Comparison of ENCODE assay signal across 16 cellular contexts in genomic region chr15:60720084-60720483, GRCh38.
DNase-seq lines count a peak whose midpoint lies in the region; ATAC-seq, FAIRE-seq and TF ChIP-seq lines count a peak whose summit lies in the region.
"Had no signal": no experiment of that assay in that cellular context is flagged by ENCODE, and none has a peak within 500 bp of the region (broad histone marks: within the 10 kb centered on the region; RNA-seq: fewer than 3 reads in every experiment).

No MANE protein-coding gene starts in this region.

- intact Hi-C loops in Calu3 (cut with micrococcal nuclease; ENCODE audit: unreplicated experiment): loop anchor here (5.0 kb wide), 1 partner anchor 133 kb away; no protein-coding TSS in a partner anchor
- intact Hi-C loops in activated CD4-positive, alpha-beta memory T cell treated with anti-CD3 and anti-CD28 coated beads for 36 hours (cut with micrococcal nuclease): loop anchor here (1.0 to 5.0 kb wide), 7 partner anchors 16 to 213 kb away; no protein-coding TSS in a partner anchor
- intact Hi-C loops in GM12878 (cut with micrococcal nuclease; ENCODE audit: unreplicated experiment): loop anchor here (2.0 kb wide), 4 partner anchors 69 to 179 kb away; no protein-coding TSS in a partner anchor

- peak overlapping the region; percentile 78 for H3K4me2 ChIP-seq in BLaER1
- H3K4me2 ChIP-seq in GM12878 (ENCODE audit: control insufficient read depth, insufficient read depth): peak overlapping the region; percentile 92
- no peak overlapping the region for H3K4me2 ChIP-seq in smooth muscle cell

- ATAC-seq in GM12878 (no peak), GM19328 (IDR thresholded peaks at IDR 0.05; ENCODE audit: unreplicated experiment) (no peak)

- SMC1A ChIA-PET in GM12878 (lab: Charles Lee; ENCODE audit: uncharacterized antibody, unreplicated experiment): interaction anchor here (0.6 to 3.2 kb wide), 10 partner anchors 10 to 197 kb away, joined by 3 to 19 read pairs (median 3); no protein-coding TSS in a partner anchor

- RAD21 ChIA-PET in GM12878 (lab: Charles Lee; ENCODE audit: unreplicated experiment): interaction anchor here (1.7 to 3.6 kb wide), 3 partner anchors 178 to 197 kb away, joined by 4 to 12 read pairs (median 4); no protein-coding TSS in a partner anchor

- POLR2A ChIA-PET in activated CD4-positive, alpha-beta memory T cell treated with anti-CD3 and anti-CD28 coated beads for 36 hours (lab: Charles Lee): interaction anchor here (0.7 to 2.6 kb wide), 17 partner anchors 15 to 182 kb away, joined by 3 to 19 read pairs (median 5); no protein-coding TSS in a partner anchor
- POLR2A ChIA-PET in GM12878 (lab: Charles Lee): interaction anchor here (1.0 kb wide), 1 partner anchor 136 kb away, joined by 3 read pairs; no protein-coding TSS in a partner anchor

- TF ChIP-seq POLR2A in GM12878 (IDR thresholded peaks at IDR 0.05; ENCODE audit: low read depth, low read length): no peak

- H3K9ac ChIP-seq in BLaER1: no peak overlapping the region
- peak overlapping the region; percentile 45; the same call in 1 of the 2 replicates for H3K9ac ChIP-seq in GM12878 (ENCODE audit: control insufficient read depth, insufficient read depth, low read length)
- no peak overlapping the region for H3K9ac ChIP-seq in smooth muscle cell (ENCODE audit: low read depth)

- no peaks in the 10 kb centered on the region for H3F3A ChIP-seq in smooth muscle cell (ENCODE audit: low read depth)

- H3K9me3 Mint-ChIP-seq in Calu3 (ENCODE audit: low read depth, unreplicated experiment): peaks cover 2% of the 10 kb centered on the region
- H3K9me3 Mint-ChIP-seq in activated CD4-positive, alpha-beta memory T cell treated with anti-CD3 and anti-CD28 coated beads for 36 hours: no peaks in the 10 kb centered on the region
- H3K9me3 Mint-ChIP-seq: mesothelial cell of epicardium had no signal

- TF ChIP-seq CTCF in Calu3 (IDR thresholded peaks at IDR 0.05; ENCODE audit: unreplicated experiment) (no peak), GM12878 (IDR thresholded peaks at IDR 0.05 in 2 of 3, conservative IDR thresholded peaks at IDR 0.05 in 1 of 3; ENCODE audit: control insufficient read depth in 2 of 3, extremely low read depth in 1 of 3, insufficient read depth in 1 of 3, low read depth in 3 of 3, low read length in 3 of 3) (peak in 1 of 3 experiments; percentile 14; a peak in 1 of 6 replicates), smooth muscle cell (IDR thresholded peaks at IDR 0.05; ENCODE audit: borderline replicate concordance, insufficient read depth, poor library complexity, severe bottlenecking) (no peak)

- CTCF ChIA-PET in Calu3 (lab: Charles Lee) (no interaction called here), GM12878 (lab: Yijun Ruan, JAX) (interaction anchor here (1.3 to 2.1 kb wide), 3 partner anchors 11 to 200 kb away, joined by 4 to 5 read pairs (median 5); no protein-coding TSS in a partner anchor)
- CTCF ChIA-PET in activated CD4-positive, alpha-beta memory T cell treated with anti-CD3 and anti-CD28 coated beads for 36 hours (lab: Charles Lee): interaction anchor here (0.7 to 5.9 kb wide), 19 partner anchors 11 to 199 kb away, joined by 3 to 28 read pairs (median 5); no protein-coding TSS in a partner anchor

- H3K27me3 Mint-ChIP-seq in Calu3 (ENCODE audit: unreplicated experiment): no peaks in the 10 kb centered on the region
- H3K27me3 Mint-ChIP-seq in activated CD4-positive, alpha-beta memory T cell treated with anti-CD3 and anti-CD28 coated beads for 36 hours: no peaks in the 10 kb centered on the region

- H2AFZ ChIP-seq in GM12878 (ENCODE audit: control insufficient read depth, low read depth, low read length): peak overlapping the region; percentile 83
- H2AFZ ChIP-seq in smooth muscle cell (ENCODE audit: low read depth): no peak overlapping the region

- BruUV-seq in Calu3 (replicated peaks; lab: Mats Ljungman, UMichigan) (no TSS peak), GM12878 (replicated peaks; lab: Mats Ljungman, UMichigan) (no TSS peak)

- in situ Hi-C loops in GM12878 (cut with MboI): no loop called here

- H3K27me3 ChIP-seq in BLaER1 (no peaks in the 10 kb centered on the region), GM12878 (replicated peaks in 1 of 2; ENCODE audit: control insufficient read depth in 2 of 2, insufficient read depth in 2 of 2, low read length in 1 of 2) (no peaks in the 10 kb centered on the region), smooth muscle cell (ENCODE audit: low read depth) (no peaks in the 10 kb centered on the region)

- WGBS in GM12878 (ENCODE audit: insufficient coverage, insufficient replicate concordance, low lambda C conversion rate, missing lambda C conversion rate): 74% methylated on average over 9 of the region's 9 CpGs
- 94% methylated on average over 9 of the region's 9 CpGs for WGBS in smooth muscle cell (ENCODE audit: low lambda C conversion rate)

- no peaks in the 10 kb centered on the region for H3K36me3 Mint-ChIP-seq in Calu3 (ENCODE audit: insufficient read depth, unreplicated experiment)
- H3K36me3 Mint-ChIP-seq in activated CD4-positive, alpha-beta memory T cell treated with anti-CD3 and anti-CD28 coated beads for 36 hours: peaks cover 2% of the 10 kb centered on the region
- H3K36me3 Mint-ChIP-seq: mesothelial cell of epicardium had no signal

- no peak overlapping the region for H3K27ac ChIP-seq in BLaER1
- H3K27ac ChIP-seq in GM12878 (ENCODE audit: control insufficient read depth, insufficient read depth): peak overlapping the region; percentile 68
- no peak overlapping the region for H3K27ac ChIP-seq in smooth muscle cell (ENCODE audit: low read depth)
- H3K27ac ChIP-seq: RWPE1 had no signal

- H3K4me1 Mint-ChIP-seq in Calu3 (ENCODE audit: low read depth, unreplicated experiment): peaks cover 40% of the 10 kb centered on the region
- peaks cover 64% of the 10 kb centered on the region for H3K4me1 Mint-ChIP-seq in activated CD4-positive, alpha-beta memory T cell treated with anti-CD3 and anti-CD28 coated beads for 36 hours (ENCODE audit: low read depth)

- H4K20me1 ChIP-seq in BLaER1 (no peaks in the 10 kb centered on the region), GM12878 (ENCODE audit: control insufficient read depth, insufficient read depth) (no peaks in the 10 kb centered on the region), smooth muscle cell (ENCODE audit: low read depth) (peaks cover 25% of the 10 kb centered on the region)

- H3K36me3 ChIP-seq in BLaER1 (no peaks in the 10 kb centered on the region), GM12878 (ENCODE audit: control insufficient read depth in 2 of 2, insufficient read depth in 2 of 2, low read length in 1 of 2) (no peaks in the 10 kb centered on the region), smooth muscle cell (ENCODE audit: low read depth) (no peaks in the 10 kb centered on the region)
- H3K36me3 ChIP-seq: MG63 had no signal

- TF ChIP-seq EP300 in GM12878 (IDR thresholded peaks at IDR 0.05; ENCODE audit: borderline replicate concordance in 1 of 2, control insufficient read depth in 1 of 2, low read depth in 2 of 2, low read length in 2 of 2): no peak

- no peak for TF ChIP-seq RAD21 in GM12878 (IDR thresholded peaks at IDR 0.05; ENCODE audit: insufficient read depth, low read depth, low read length)

- peaks cover 51% of the 10 kb centered on the region for H3K4me1 ChIP-seq in BLaER1
- peaks cover 35% of the 10 kb centered on the region for H3K4me1 ChIP-seq in GM12878 (ENCODE audit: control insufficient read depth, insufficient read depth, low read length)
- H3K4me1 ChIP-seq in smooth muscle cell (ENCODE audit: low read depth): no peaks in the 10 kb centered on the region

- DNase-seq in Calu3 (no peak), GM12878 (ENCODE audit: low read depth, low spot score) (no peak), ureter (ENCODE audit: low spot score) (no peak), smooth muscle cell (lab: John Stamatoyannopoulos, UW; ENCODE audit: unreplicated experiment) (no peak), SKM-1 treated with dmso at 0.1 percent for 144 hours (lab: John Stamatoyannopoulos, UW; ENCODE audit: unreplicated experiment) (no peak)
- DNase-seq in activated CD4-positive, alpha-beta memory T cell treated with anti-CD3 and anti-CD28 coated beads for 36 hours: no peak
- DNase-seq: amniotic stem cell, kidney, MG63, NCI-H2029 treated with DMSO at 0.1 percent for 48 hours, NCI-H774, occipital lobe had no signal

- peak overlapping the region; percentile 33 for H3K4me3 Mint-ChIP-seq in Calu3 (ENCODE audit: low read depth, unreplicated experiment)
- H3K4me3 Mint-ChIP-seq in activated CD4-positive, alpha-beta memory T cell treated with anti-CD3 and anti-CD28 coated beads for 36 hours: peak overlapping the region; percentile 65
- H3K4me3 Mint-ChIP-seq: mesothelial cell of epicardium had no signal

- no peaks in the 10 kb centered on the region for H3K79me2 ChIP-seq in GM12878 (ENCODE audit: control insufficient read depth, insufficient read depth, low read length)
- no peaks in the 10 kb centered on the region for H3K79me2 ChIP-seq in smooth muscle cell (ENCODE audit: low read depth)

- peak overlapping the region; percentile 55 for H3K27ac Mint-ChIP-seq in Calu3 (ENCODE audit: unreplicated experiment)
- peak overlapping the region; percentile 95 for H3K27ac Mint-ChIP-seq in activated CD4-positive, alpha-beta memory T cell treated with anti-CD3 and anti-CD28 coated beads for 36 hours
- H3K27ac Mint-ChIP-seq: mesothelial cell of epicardium had no signal

- no peaks in the 10 kb centered on the region for H3K9me3 ChIP-seq in BLaER1
- H3K9me3 ChIP-seq in GM12878 (replicated peaks; ENCODE audit: control insufficient read depth, insufficient read depth, low read length): no peaks in the 10 kb centered on the region; the same call in 2 of the 3 replicates
- H3K9me3 ChIP-seq in smooth muscle cell (replicated peaks; ENCODE audit: low read depth): no peaks in the 10 kb centered on the region
- H3K9me3 ChIP-seq: MG63 had no signal

- no peak for FAIRE-seq in GM12878 (lab: Jason Lieb, UNC)
- FAIRE-seq: kidney had no signal

- H3K4me3 ChIP-seq in BLaER1 (no peak overlapping the region), GM12878 (peak overlapping the region; percentile 48; the same call in 1 of the 2 replicates), smooth muscle cell (no peak overlapping the region)
- H3K4me3 ChIP-seq: MG63 had no signal

TF ChIP-seq in GM12878, 131 proteins besides CTCF, POLR2A, EP300 and RAD21 (continues in another document):
- TF ChIP-seq CHD2 (IDR thresholded peaks at IDR 0.05; ENCODE audit: borderline replicate concordance, low read depth, low read length) (no peak), EGR1 (IDR thresholded peaks at IDR 0.05; ENCODE audit: borderline replicate concordance in 1 of 2, low read depth in 2 of 2, low read length in 2 of 2) (no peak), HDAC6 (IDR thresholded peaks at IDR 0.05; ENCODE audit: unreplicated experiment) (no peak)
